In genomic region chr7:17878621-17879020, GRCh38 we compare ENCODE assay signal across 1 cellular context.
TF ChIP-seq lines count a peak whose summit lies in the region.

No MANE protein-coding gene starts in this region.

TF ChIP-seq in H1, 55 proteins besides CTCF, POLR2A, EP300 and RAD21 (continued from another document):
- TF ChIP-seq USF2 (IDR thresholded peaks at IDR 0.05; ENCODE audit: low read length) (no peak), ZNF274 (IDR thresholded peaks at IDR 0.05; ENCODE audit: borderline replicate concordance, extremely low read depth, low read length) (no peak), POU5F1 (IDR thresholded peaks at IDR 0.05; ENCODE audit: low read depth, low read length) (peak; percentile 66)
